ENCODE assay signal across 16 cellular contexts in the genomic region with DNA sequence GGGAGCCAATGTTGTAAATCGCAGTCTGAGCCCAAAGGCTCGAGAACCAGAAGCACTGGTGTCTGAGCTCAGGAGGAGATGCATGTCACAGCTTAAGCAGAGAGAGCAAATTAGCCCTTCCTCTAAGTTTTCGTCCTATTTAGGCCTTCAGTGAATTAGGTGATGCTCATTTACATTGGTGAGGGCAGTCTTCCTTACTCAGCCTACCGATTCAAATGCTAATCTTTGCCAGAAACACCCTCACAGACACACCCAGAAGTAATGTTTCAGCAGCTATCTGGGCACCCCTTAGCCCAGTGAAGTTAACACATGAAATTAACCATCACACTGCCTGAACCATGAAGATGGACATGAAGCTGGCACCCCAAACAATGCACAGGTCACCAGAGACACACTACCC.
DNase-seq lines count a peak whose midpoint lies in the region; ATAC-seq, FAIRE-seq and TF ChIP-seq lines count a peak whose summit lies in the region.
"Had no signal": no experiment of that assay in that cellular context is flagged by ENCODE, and none has a peak within 500 bp of the region (broad histone marks: within the 10 kb centered on the region; RNA-seq: fewer than 3 reads in every experiment).

No MANE protein-coding gene starts in this region.

- FAIRE-seq in H1 (lab: Jason Lieb, UNC) = peak; percentile 60
- FAIRE-seq: GM12892, H54 had no signal

- H3K27ac ChIP-seq in H1 (ENCODE audit: low read depth, low read length) = peak overlapping the region; percentile 51; the same call in 1 of the 2 replicates
- no peak overlapping the region for H3K27ac ChIP-seq in colonic mucosa
- H3K27ac ChIP-seq: breast epithelium, sigmoid colon had no signal

- peak overlapping the region; percentile 89 for H2BK12ac ChIP-seq in H1 (ENCODE audit: low read depth, low read length)

- no peaks in the 10 kb centered on the region for H4K20me1 ChIP-seq in H1 (replicated peaks in 1 of 2; ENCODE audit: control insufficient read depth in 1 of 2, insufficient read depth in 2 of 2, low read length in 2 of 2)

- WGBS in H1 (ENCODE audit: extremely low coverage in 1 of 2, insufficient coverage in 1 of 2, insufficient read length in 1 of 2, insufficient replicate concordance in 2 of 2, low coverage in 1 of 2, low lambda C conversion rate in 2 of 2, missing lambda C conversion rate in 1 of 2), 2 experiments = 61% methylated on average over 4 of the region's 4 CpGs; no CpG with 5 or more reads in 1 of the 2 experiments

- H3K4me3 ChIP-seq in H1 (ENCODE audit: extremely low read depth in 1 of 4, insufficient read depth in 2 of 4, low read depth in 3 of 4, low read length in 4 of 4) = peak overlapping the region in 1 of 4 experiments; percentile 29; a peak in 1 of 8 replicates
- H3K4me3 ChIP-seq in colonic mucosa = no peak overlapping the region
- H3K4me3 ChIP-seq: breast epithelium, sigmoid colon had no signal

- no peak overlapping the region for H3K27ac Mint-ChIP-seq in type B pancreatic cell
- H3K27ac Mint-ChIP-seq: activated naive CD4-positive, alpha-beta T cell treated with anti-CD3 and anti-CD28 coated beads, Interleukin-2, amount 10 ng/mL, durations not matched to agents 7 days and 5 days had no signal

- H3K9me3 ChIP-seq in H1 (ENCODE audit: insufficient read depth in 2 of 2, low read depth in 1 of 2, low read length in 1 of 2) (peaks cover 15 to 17% of the 10 kb centered on the region in 2 experiments), colonic mucosa (no peaks in the 10 kb centered on the region)
- H3K9me3 ChIP-seq: breast epithelium, sigmoid colon had no signal

- peak; percentile 35 to 39; a peak in 2 of 3 replicates for TF ChIP-seq POLR2A in H1 (IDR thresholded peaks at IDR 0.05; ENCODE audit: control extremely low read depth in 1 of 2, low read depth in 2 of 2, low read length in 2 of 2)

- peak overlapping the region; percentile 82; the same call in 1 of the 2 replicates for H2AK5ac ChIP-seq in H1 (ENCODE audit: low read depth, low read length)

- peak; percentile 15 for ATAC-seq in GM18867 (IDR thresholded peaks at IDR 0.05; ENCODE audit: unreplicated experiment)
- peak; percentile 18 for ATAC-seq in GM21528 (IDR thresholded peaks at IDR 0.05; ENCODE audit: low FRiP score, unreplicated experiment)
- ATAC-seq in HG03139 (IDR thresholded peaks at IDR 0.05; ENCODE audit: unreplicated experiment) = peak; percentile 8

- no peak overlapping the region for H2AFZ ChIP-seq in H1 (ENCODE audit: low read length)

- H2BK15ac ChIP-seq in H1 (ENCODE audit: low read length) = no peak overlapping the region

- no peaks in the 10 kb centered on the region for H3K23me2 ChIP-seq in H1 (ENCODE audit: low read depth, low read length)

- H3K79me1 ChIP-seq in H1 (ENCODE audit: low read depth, low read length) = no peaks in the 10 kb centered on the region

- peak overlapping the region; percentile 73; the same call in 1 of the 2 replicates for H3K18ac ChIP-seq in H1 (ENCODE audit: extremely low read depth, low read length)

- peaks cover 0 to 14% (median 6%) of the 10 kb centered on the region in 4 experiments; a peak in 4 of 8 replicates for H3K36me3 ChIP-seq in H1 (ENCODE audit: control insufficient read depth in 2 of 4, insufficient read depth in 4 of 4, low read length in 3 of 4)
- H3K36me3 ChIP-seq in colonic mucosa = no peaks in the 10 kb centered on the region
- H3K36me3 ChIP-seq: breast epithelium, sigmoid colon had no signal

- no peak overlapping the region for H3K14ac ChIP-seq in H1 (ENCODE audit: insufficient read length)

- TF ChIP-seq RAD21 in H1 (IDR thresholded peaks at IDR 0.05 in 1 of 2, conservative IDR thresholded peaks at IDR 0.05 in 1 of 2; ENCODE audit: low read depth in 2 of 2, low read length in 2 of 2) = no peak

- no peak overlapping the region for H4K8ac ChIP-seq in H1 (ENCODE audit: extremely low read depth, insufficient read depth, low read length)

- H3K4ac ChIP-seq in H1 (replicated peaks; ENCODE audit: insufficient read length, low read depth, low read length) = peak overlapping the region; percentile 61

- H3K4me2 ChIP-seq in H1 (ENCODE audit: insufficient read depth in 1 of 2, low read depth in 2 of 2, low read length in 2 of 2) = peak overlapping the region in 1 of 2 experiments; percentile 42; a peak in 3 of 4 replicates

- peak overlapping the region; percentile 86 for H4K91ac ChIP-seq in H1 (replicated peaks; ENCODE audit: insufficient read length, low read length)

- POLR2A ChIA-PET in H1 (lab: Charles Lee; ENCODE audit: partially characterized antibody) = interaction anchor here (1.3 to 1.9 kb wide), 2 partner anchors 17 to 19 kb away, joined by 3 to 5 read pairs; no protein-coding TSS in a partner anchor

- peak overlapping the region; percentile 76; the same call in 1 of the 2 replicates for H2BK20ac ChIP-seq in H1 (ENCODE audit: low read length)

- peaks cover 15% of the 10 kb centered on the region for H3K4me1 Mint-ChIP-seq in type B pancreatic cell (ENCODE audit: unreplicated experiment)

- no peak overlapping the region for H3K4me3 Mint-ChIP-seq in type B pancreatic cell
- H3K4me3 Mint-ChIP-seq: activated naive CD4-positive, alpha-beta T cell treated with anti-CD3 and anti-CD28 coated beads, Interleukin-2, amount 10 ng/mL, durations not matched to agents 7 days and 5 days had no signal

- DNase-seq in H1 (ENCODE audit: low read depth in 1 of 2, low spot score in 2 of 2) (no peak), SIG-M5 treated with dmso at 0.1 percent for 504 hours (lab: John Stamatoyannopoulos, UW; ENCODE audit: unreplicated experiment) (no peak), type B pancreatic cell (ENCODE audit: extremely low spot score, unreplicated experiment) (no peak), colonic mucosa (no peak), head of caudate nucleus (no peak)
- DNase-seq: activated CD8-positive, alpha-beta memory T cell treated with anti-CD3 and anti-CD28 coated beads for 24 hours; activated naive CD4-positive, alpha-beta T cell treated with anti-CD3 and anti-CD28 coated beads, Interleukin-2, amount 10 ng/mL, durations not matched to agents 7 days and 5 days; AML-193; NCI-H510A treated with DMSO at 0.1 percent for 48 hours; sigmoid colon had no signal

- CTCF ChIA-PET in H1 (lab: Charles Lee; ENCODE audit: partially characterized antibody) = interaction anchor here (1.0 to 1.4 kb wide), 2 partner anchors 9 to 190 kb away, joined by 3 read pairs; no protein-coding TSS in a partner anchor

- H2BK120ac ChIP-seq in H1 (replicated peaks; ENCODE audit: low read depth, low read length) = peak overlapping the region; percentile 72

- peak overlapping the region; percentile 69 for H4K5ac ChIP-seq in H1 (ENCODE audit: insufficient read length, low read depth, low read length)

- H3K23ac ChIP-seq in H1 (ENCODE audit: insufficient read length) = no peak overlapping the region

- peaks cover 9% of the 10 kb centered on the region for H3K27me3 Mint-ChIP-seq in type B pancreatic cell
- H3K27me3 Mint-ChIP-seq: activated naive CD4-positive, alpha-beta T cell treated with anti-CD3 and anti-CD28 coated beads, Interleukin-2, amount 10 ng/mL, durations not matched to agents 7 days and 5 days had no signal

- H3K9me3 Mint-ChIP-seq in type B pancreatic cell = peaks cover 7% of the 10 kb centered on the region
- H3K9me3 Mint-ChIP-seq: activated naive CD4-positive, alpha-beta T cell treated with anti-CD3 and anti-CD28 coated beads, Interleukin-2, amount 10 ng/mL, durations not matched to agents 7 days and 5 days had no signal

- intact Hi-C loops in colonic mucosa (cut with DNase I) (no loop called here), head of caudate nucleus (cut with DNase I) (no loop called here)

- no peaks in the 10 kb centered on the region for H3K27me3 ChIP-seq in H1 (replicated peaks in 1 of 4; ENCODE audit: control insufficient read depth in 3 of 4, extremely low read depth in 1 of 4, insufficient read depth in 3 of 4, low read length in 3 of 4)
- no peaks in the 10 kb centered on the region for H3K27me3 ChIP-seq in colonic mucosa
- H3K27me3 ChIP-seq: breast epithelium, sigmoid colon had no signal

- H2BK5ac ChIP-seq in H1 (ENCODE audit: low read depth, low read length) = peak overlapping the region; percentile 91

- no peak for TF ChIP-seq EP300 in H1 (IDR thresholded peaks at IDR 0.05; ENCODE audit: borderline replicate concordance in 1 of 2, low read depth in 2 of 2, low read length in 2 of 2)

- peaks cover 3% of the 10 kb centered on the region for H3K36me3 Mint-ChIP-seq in type B pancreatic cell
- H3K36me3 Mint-ChIP-seq: activated naive CD4-positive, alpha-beta T cell treated with anti-CD3 and anti-CD28 coated beads, Interleukin-2, amount 10 ng/mL, durations not matched to agents 7 days and 5 days had no signal

- H3K4me1 ChIP-seq in H1 (replicated peaks in 1 of 4; ENCODE audit: control insufficient read depth in 3 of 4, insufficient read depth in 4 of 4, low read length in 3 of 4) (peaks cover 0 to 18% (median 3%) of the 10 kb centered on the region in 4 experiments; a peak in 5 of 7 replicates), colonic mucosa (no peaks in the 10 kb centered on the region)
- H3K4me1 ChIP-seq: breast epithelium had no signal

- no peak overlapping the region for H3K56ac ChIP-seq in H1 (replicated peaks; ENCODE audit: insufficient read length, low read depth, low read length)

- no peak overlapping the region; a peak in 1 of 7 replicates for H3K9ac ChIP-seq in H1 (replicated peaks in 1 of 4; ENCODE audit: extremely low read depth in 1 of 4, low read depth in 3 of 4, low read length in 3 of 4)
- no peak overlapping the region for H3K9ac ChIP-seq in colonic mucosa (ENCODE audit: low read depth in 2 of 2, low read length in 2 of 2)

- no peak for TF ChIP-seq CTCF in H1 (IDR thresholded peaks at IDR 0.05; ENCODE audit: control extremely low read depth in 1 of 3, insufficient read depth in 1 of 3, low read depth in 1 of 3, low read length in 3 of 3)
- no peak for TF ChIP-seq CTCF in type B pancreatic cell (conservative IDR thresholded peaks at IDR 0.05)
- TF ChIP-seq CTCF in colonic mucosa (IDR thresholded peaks at IDR 0.05) = no peak

- H3K79me2 ChIP-seq in H1 (ENCODE audit: control insufficient read depth in 1 of 2, insufficient read depth in 2 of 2, low read length in 2 of 2) = no peaks in the 10 kb centered on the region

TF ChIP-seq in H1, 55 proteins besides CTCF, POLR2A, EP300 and RAD21 (continues in another document):
- TF ChIP-seq POLR2AphosphoS5 (IDR thresholded peaks at IDR 0.05; ENCODE audit: low read depth, low read length) = peak; percentile 24; the same call in 1 of the 2 replicates
